1 cellular context compared by ENCODE assay signal in genomic region chr11:75351541-75352416, GRCh38.
A peak's percentile ranks its signal among the peaks of the same experiment; 100 is the strongest.
TF ChIP-seq lines count a peak whose summit lies in the region.

Gene ARRB1 (minus strand): TSS chr11:75351661. CDS start chr11:75351607, 54 bp downstream.

TF ChIP-seq in GM12878, 131 proteins besides CTCF, POLR2A, EP300 and RAD21 (continued from another document):
- TF ChIP-seq USF2 (IDR thresholded peaks at IDR 0.05; ENCODE audit: borderline replicate concordance, low read depth, low read length) (no peak), RELA (IDR thresholded peaks at IDR 0.05; ENCODE audit: borderline replicate concordance, partially characterized antibody) (no peak), ASH2L (IDR thresholded peaks at IDR 0.05; ENCODE audit: borderline replicate concordance, low read depth) (no peak), JUNB (IDR thresholded peaks at IDR 0.05) (no peak), MEF2A (IDR thresholded peaks at IDR 0.05; ENCODE audit: insufficient read depth, low read depth, low read length) (no peak), NFXL1 (IDR thresholded peaks at IDR 0.05; ENCODE audit: borderline replicate concordance) (no peak), JUND (IDR thresholded peaks at IDR 0.05; ENCODE audit: low read depth, low read length) (no peak), GATAD2B (conservative IDR thresholded peaks at IDR 0.05; ENCODE audit: low read depth) (peak; percentile 80), NR2F1 (conservative IDR thresholded peaks at IDR 0.05) (peak; percentile 59), SIN3A (IDR thresholded peaks at IDR 0.05; ENCODE audit: low read depth, low read length) (0 out of 2 replicates have a peak, but pooled peaks have one; percentile 44), MXI1 (IDR thresholded peaks at IDR 0.05; ENCODE audit: low read depth, low read length) (peak; percentile 56), HCFC1 (IDR thresholded peaks at IDR 0.05; ENCODE audit: low read length) (no peak; the same call in 1 of the 2 replicates), IKZF1 (conservative IDR thresholded peaks at IDR 0.05) (peak; percentile 69), ZBTB4 (CRISPR knock-in tag; IDR thresholded peaks at IDR 0.05) (no peak), NBN (IDR thresholded peaks at IDR 0.05) (peak; percentile 80; the same call in 1 of the 2 replicates), NRF1 (conservative IDR thresholded peaks at IDR 0.05; ENCODE audit: low read depth, low read length) (no peak), YY1 (IDR thresholded peaks at IDR 0.05; ENCODE audit: low read depth, low read length) (no peak), BCL3 (IDR thresholded peaks at IDR 0.05; ENCODE audit: borderline replicate concordance, insufficient read depth, low read depth, low read length, poor library complexity, severe bottlenecking) (no peak), IKZF2 (IDR thresholded peaks at IDR 0.05) (peak in 1 of 2 experiments; percentile 46; a peak in 2 of 4 replicates), NR2C2 (IDR thresholded peaks at IDR 0.05; ENCODE audit: borderline replicate concordance, control insufficient read depth, insufficient read length, low read depth) (no peak), HDGF (IDR thresholded peaks at IDR 0.05) (peak; percentile 91), MTA2 (IDR thresholded peaks at IDR 0.05; ENCODE audit: low read depth) (peak; percentile 38; the same call in 1 of the 2 replicates), LARP7 (IDR thresholded peaks at IDR 0.05) (0 out of 2 replicates have a peak, but pooled peaks have one; percentile 2), GABPA (IDR thresholded peaks at IDR 0.05; ENCODE audit: low read depth) (no peak), RB1 (IDR thresholded peaks at IDR 0.05; ENCODE audit: borderline replicate concordance) (peak; percentile 51; the same call in 1 of the 2 replicates), NR2C1 (IDR thresholded peaks at IDR 0.05) (no peak), SP1 (IDR thresholded peaks at IDR 0.05; ENCODE audit: low read depth, low read length) (no peak), RUNX3 (IDR thresholded peaks at IDR 0.05; ENCODE audit: low read length) (no peak), TCF12 (IDR thresholded peaks at IDR 0.05; ENCODE audit: low read depth, low read length) (0 out of 2 replicates have a peak, but pooled peaks have one; percentile 5), PAX5 (IDR thresholded peaks at IDR 0.05; ENCODE audit: borderline replicate concordance, low read depth, low read length) (0 out of 2 replicates have a peak, but pooled peaks have one; percentile 7), HDAC2 (IDR thresholded peaks at IDR 0.05) (no peak)
- TF ChIP-seq, protein P1, sequence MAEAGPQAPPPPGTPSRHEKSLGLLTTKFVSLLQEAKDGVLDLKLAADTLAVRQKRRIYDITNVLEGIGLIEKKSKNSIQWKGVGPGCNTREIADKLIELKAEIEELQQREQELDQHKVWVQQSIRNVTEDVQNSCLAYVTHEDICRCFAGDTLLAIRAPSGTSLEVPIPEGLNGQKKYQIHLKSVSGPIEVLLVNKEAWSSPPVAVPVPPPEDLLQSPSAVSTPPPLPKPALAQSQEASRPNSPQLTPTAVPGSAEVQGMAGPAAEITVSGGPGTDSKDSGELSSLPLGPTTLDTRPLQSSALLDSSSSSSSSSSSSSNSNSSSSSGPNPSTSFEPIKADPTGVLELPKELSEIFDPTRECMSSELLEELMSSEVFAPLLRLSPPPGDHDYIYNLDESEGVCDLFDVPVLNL (IDR thresholded peaks at IDR 0.05; ENCODE audit: low read depth, low read length), result no peak
- TF ChIP-seq, protein P2, sequence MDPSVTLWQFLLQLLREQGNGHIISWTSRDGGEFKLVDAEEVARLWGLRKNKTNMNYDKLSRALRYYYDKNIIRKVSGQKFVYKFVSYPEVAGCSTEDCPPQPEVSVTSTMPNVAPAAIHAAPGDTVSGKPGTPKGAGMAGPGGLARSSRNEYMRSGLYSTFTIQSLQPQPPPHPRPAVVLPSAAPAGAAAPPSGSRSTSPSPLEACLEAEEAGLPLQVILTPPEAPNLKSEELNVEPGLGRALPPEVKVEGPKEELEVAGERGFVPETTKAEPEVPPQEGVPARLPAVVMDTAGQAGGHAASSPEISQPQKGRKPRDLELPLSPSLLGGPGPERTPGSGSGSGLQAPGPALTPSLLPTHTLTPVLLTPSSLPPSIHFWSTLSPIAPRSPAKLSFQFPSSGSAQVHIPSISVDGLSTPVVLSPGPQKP (IDR thresholded peaks at IDR 0.05; ENCODE audit: low read depth, low read length), result no peak
- TF ChIP-seq, protein P3, sequence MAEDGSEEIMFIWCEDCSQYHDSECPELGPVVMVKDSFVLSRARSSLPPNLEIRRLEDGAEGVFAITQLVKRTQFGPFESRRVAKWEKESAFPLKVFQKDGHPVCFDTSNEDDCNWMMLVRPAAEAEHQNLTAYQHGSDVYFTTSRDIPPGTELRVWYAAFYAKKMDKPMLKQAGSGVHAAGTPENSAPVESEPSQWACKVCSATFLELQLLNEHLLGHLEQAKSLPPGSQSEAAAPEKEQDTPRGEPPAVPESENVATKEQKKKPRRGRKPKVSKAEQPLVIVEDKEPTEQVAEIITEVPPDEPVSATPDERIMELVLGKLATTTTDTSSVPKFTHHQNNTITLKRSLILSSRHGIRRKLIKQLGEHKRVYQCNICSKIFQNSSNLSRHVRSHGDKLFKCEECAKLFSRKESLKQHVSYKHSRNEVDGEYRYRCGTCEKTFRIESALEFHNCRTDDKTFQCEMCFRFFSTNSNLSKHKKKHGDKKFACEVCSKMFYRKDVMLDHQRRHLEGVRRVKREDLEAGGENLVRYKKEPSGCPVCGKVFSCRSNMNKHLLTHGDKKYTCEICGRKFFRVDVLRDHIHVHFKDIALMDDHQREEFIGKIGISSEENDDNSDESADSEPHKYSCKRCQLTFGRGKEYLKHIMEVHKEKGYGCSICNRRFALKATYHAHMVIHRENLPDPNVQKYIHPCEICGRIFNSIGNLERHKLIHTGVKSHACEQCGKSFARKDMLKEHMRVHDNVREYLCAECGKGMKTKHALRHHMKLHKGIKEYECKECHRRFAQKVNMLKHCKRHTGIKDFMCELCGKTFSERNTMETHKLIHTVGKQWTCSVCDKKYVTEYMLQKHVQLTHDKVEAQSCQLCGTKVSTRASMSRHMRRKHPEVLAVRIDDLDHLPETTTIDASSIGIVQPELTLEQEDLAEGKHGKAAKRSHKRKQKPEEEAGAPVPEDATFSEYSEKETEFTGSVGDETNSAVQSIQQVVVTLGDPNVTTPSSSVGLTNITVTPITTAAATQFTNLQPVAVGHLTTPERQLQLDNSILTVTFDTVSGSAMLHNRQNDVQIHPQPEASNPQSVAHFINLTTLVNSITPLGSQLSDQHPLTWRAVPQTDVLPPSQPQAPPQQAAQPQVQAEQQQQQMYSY (CRISPR knock-in tag; IDR thresholded peaks at IDR 0.05), result no peak
- TF ChIP-seq, protein P4, sequence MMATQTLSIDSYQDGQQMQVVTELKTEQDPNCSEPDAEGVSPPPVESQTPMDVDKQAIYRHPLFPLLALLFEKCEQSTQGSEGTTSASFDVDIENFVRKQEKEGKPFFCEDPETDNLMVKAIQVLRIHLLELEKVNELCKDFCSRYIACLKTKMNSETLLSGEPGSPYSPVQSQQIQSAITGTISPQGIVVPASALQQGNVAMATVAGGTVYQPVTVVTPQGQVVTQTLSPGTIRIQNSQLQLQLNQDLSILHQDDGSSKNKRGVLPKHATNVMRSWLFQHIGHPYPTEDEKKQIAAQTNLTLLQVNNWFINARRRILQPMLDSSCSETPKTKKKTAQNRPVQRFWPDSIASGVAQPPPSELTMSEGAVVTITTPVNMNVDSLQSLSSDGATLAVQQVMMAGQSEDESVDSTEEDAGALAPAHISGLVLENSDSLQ (IDR thresholded peaks at IDR 0.05), result 0 out of 2 replicates have a peak, but pooled peaks have one; percentile 5
- TF ChIP-seq, protein P5, sequence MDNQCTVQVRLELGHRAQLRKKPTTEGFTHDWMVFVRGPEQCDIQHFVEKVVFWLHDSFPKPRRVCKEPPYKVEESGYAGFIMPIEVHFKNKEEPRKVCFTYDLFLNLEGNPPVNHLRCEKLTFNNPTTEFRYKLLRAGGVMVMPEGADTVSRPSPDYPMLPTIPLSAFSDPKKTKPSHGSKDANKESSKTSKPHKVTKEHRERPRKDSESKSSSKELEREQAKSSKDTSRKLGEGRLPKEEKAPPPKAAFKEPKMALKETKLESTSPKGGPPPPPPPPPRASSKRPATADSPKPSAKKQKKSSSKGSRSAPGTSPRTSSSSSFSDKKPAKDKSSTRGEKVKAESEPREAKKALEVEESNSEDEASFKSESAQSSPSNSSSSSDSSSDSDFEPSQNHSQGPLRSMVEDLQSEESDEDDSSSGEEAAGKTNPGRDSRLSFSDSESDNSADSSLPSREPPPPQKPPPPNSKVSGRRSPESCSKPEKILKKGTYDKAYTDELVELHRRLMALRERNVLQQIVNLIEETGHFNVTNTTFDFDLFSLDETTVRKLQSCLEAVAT (IDR thresholded peaks at IDR 0.05), result peak; percentile 56; the same call in 1 of the 2 replicates
